Comparison of ENCODE assay signal across 15 cellular contexts in genomic region chrX:8781921-8782320, GRCh38. TPM values are rescaled to one million over a fixed set of nuclear protein-coding genes. Genes with fewer than 3 reads are reported as not detected.
"Had no signal": no experiment of that assay in that cellular context is flagged by ENCODE, and none has a peak within 500 bp of the region (broad histone marks: within the 10 kb centered on the region; RNA-seq: fewer than 3 reads in every experiment).

No MANE protein-coding gene starts in this region.

RNA-seq across cellular contexts. Expression of gene FAM9A, which starts 19.3 kb away (rescaled TPM):
- total RNA-seq: stomach, subcutaneous adipose tissue, suprapubic skin, temporal lobe, thoracic aorta, thyroid gland, tibial nerve, transverse colon, upper lobe of left lung, upper lobe of right lung, ureter, urinary bladder, uterus, vagina had no signal
- polyA plus RNA-seq: stomach, thymus, urinary bladder had no signal
